Comparison of ENCODE assay signal across 8 cellular contexts in the genomic region with DNA sequence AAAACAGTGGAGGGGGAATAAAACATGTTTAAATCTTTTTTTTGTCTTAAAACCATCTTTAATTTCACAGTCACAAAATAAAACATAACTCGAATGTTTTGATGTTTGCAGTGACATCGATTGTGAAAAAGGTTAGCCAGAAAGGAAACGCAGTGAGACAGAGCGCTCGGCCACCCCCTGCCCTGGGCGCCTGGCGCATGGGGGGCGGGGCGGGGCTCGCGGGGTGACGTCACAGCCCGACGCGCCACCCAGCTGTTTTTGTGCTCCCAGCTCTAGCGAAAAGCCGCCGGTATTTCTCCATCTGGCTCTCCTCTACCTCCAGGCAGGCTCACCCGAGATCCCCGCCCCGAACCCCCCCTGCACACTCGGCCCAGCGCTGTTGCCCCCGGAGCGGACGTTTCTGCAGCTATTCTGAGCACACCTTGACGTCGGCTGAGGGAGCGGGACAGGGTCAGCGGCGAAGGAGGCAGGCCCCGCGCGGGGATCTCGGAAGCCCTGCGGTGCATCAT. TPM values are rescaled to one million over a fixed set of nuclear protein-coding genes. Genes with fewer than 3 reads are reported as not detected.
DNase-seq lines count a peak whose midpoint lies in the region; ATAC-seq and TF ChIP-seq lines count a peak whose summit lies in the region.

A gene (plus strand): TSS at position 255 of the 509 bp plus-strand sequence. CDS start 253 bp downstream, at position 508.

- peaks cover 7% of the 10 kb centered on the region; the same call in 1 of the 2 replicates for H3K36me3 ChIP-seq in Panc1 (ENCODE audit: control insufficient read depth, insufficient read depth, low read length)

- TF ChIP-seq CTCF in AG04450 (IDR thresholded peaks at IDR 0.05; ENCODE audit: low read depth, low read length) (no peak), Panc1 (IDR thresholded peaks at IDR 0.05) (no peak), fibroblast of mammary gland (conservative IDR thresholded peaks at IDR 0.05; ENCODE audit: control insufficient read depth, insufficient read depth, low read depth, low read length) (no peak)

- peak within 1 kb of the TSS; percentile 100 for H3K4me3 ChIP-seq in AG04450 (ENCODE audit: low read depth, low read length)
- peak within 1 kb of the TSS; percentile 72 to 85 for H3K4me3 ChIP-seq in Panc1 (ENCODE audit: low read depth in 2 of 2, low read length in 2 of 2)
- H3K4me3 ChIP-seq in fibroblast of mammary gland (ENCODE audit: control insufficient read depth, low read depth, low read length) = peak within 1 kb of the TSS; percentile 83

- no peaks in the 10 kb centered on the region; the same call in 1 of the 2 replicates for H3K4me1 ChIP-seq in Panc1 (ENCODE audit: control insufficient read depth, insufficient read depth, low read length)

- H3K27me3 Mint-ChIP-seq in activated T-helper 2 cell treated with anti-CD3 and anti-CD28 coated beads, Interferon-gamma antibody, Interleukin-2, Interleukin-4, amounts not matched to agents 10 μg/mL and 5 μg/mL and 100 μg/mL, durations not matched to agents 14 hours and 24 hours and 36 hours (ENCODE audit: low read depth) = peaks cover 21% of the 10 kb centered on the region
- H3K27me3 Mint-ChIP-seq in naive thymus-derived CD8-positive, alpha-beta T cell = no peaks in the 10 kb centered on the region

- H3K4me1 Mint-ChIP-seq in activated T-helper 2 cell treated with anti-CD3 and anti-CD28 coated beads, Interferon-gamma antibody, Interleukin-2, Interleukin-4, amounts not matched to agents 10 μg/mL and 5 μg/mL and 100 μg/mL, durations not matched to agents 14 hours and 24 hours and 36 hours (ENCODE audit: low read depth) = peaks cover 30% of the 10 kb centered on the region
- peaks cover 12 to 31% (median 27%) of the 10 kb centered on the region in 4 donors for H3K4me1 Mint-ChIP-seq in naive thymus-derived CD8-positive, alpha-beta T cell
- H3K4me1 Mint-ChIP-seq in stimulated activated effector memory CD8-positive, alpha-beta T cell treated with anti-CD3 and anti-CD28 coated beads, Interleukin-12 subunit alpha, Interleukin-12 subunit beta, amount 100 ng/mL, for 72 hours = peaks cover 35% of the 10 kb centered on the region

- intact Hi-C loops in Panc1 (cut with micrococcal nuclease; ENCODE audit: unreplicated experiment) = no loop called here
- intact Hi-C loops in activated T-helper 2 cell treated with anti-CD3 and anti-CD28 coated beads, Interferon-gamma antibody, Interleukin-2, Interleukin-4, amounts not matched to agents 10 μg/mL and 5 μg/mL and 100 μg/mL, durations not matched to agents 14 hours and 24 hours and 36 hours (cut with micrococcal nuclease) = loop anchor here (1.0 to 10.0 kb wide), 9 partner anchors 58 to 510 kb away; a partner anchor contains a TSS

- POLR2A ChIA-PET in AG04450 (lab: Yijun Ruan, JAX) = interaction anchor here (0.7 to 2.9 kb wide), 9 partner anchors 9 to 181 kb away, joined by 3 to 24 read pairs (median 4); no protein-coding TSS in a partner anchor
- POLR2A ChIA-PET in Panc1 (lab: Charles Lee) = interaction anchor here (0.6 to 1.0 kb wide), 4 partner anchors 15 to 437 kb away, joined by 3 to 11 read pairs (median 7); no protein-coding TSS in a partner anchor
- POLR2A ChIA-PET in naive thymus-derived CD8-positive, alpha-beta T cell (lab: Charles Lee) = interaction anchor here (0.6 to 2.2 kb wide), 7 partner anchors 12 to 511 kb away, joined by 3 to 5 read pairs (median 3); a partner anchor contains a TSS

- DNase-seq in AG04450 (ENCODE audit: low read depth, low spot score) (peak; percentile 61), Panc1 (ENCODE audit: low read depth, low spot score) (no peak), fibroblast of mammary gland (ENCODE audit: low read depth) (peak; percentile 77)
- DNase-seq in activated T-helper 2 cell treated with anti-CD3 and anti-CD28 coated beads, Interferon-gamma antibody, Interleukin-2, Interleukin-4, amounts not matched to agents 10 μg/mL and 5 μg/mL and 100 μg/mL, durations not matched to agents 14 hours and 24 hours and 36 hours (ENCODE audit: low spot score) = peak; percentile 63
- DNase-seq in naive thymus-derived CD8-positive, alpha-beta T cell = peak; percentile 73 to 91 (median 84)
- peak; percentile 69 to 84 for DNase-seq in stimulated activated effector memory CD8-positive, alpha-beta T cell treated with anti-CD3 and anti-CD28 coated beads, Interleukin-12 subunit alpha, Interleukin-12 subunit beta, amount 100 ng/mL, for 72 hours (ENCODE audit: low spot score in 2 of 2)

- H3K27me3 ChIP-seq in AG04450 (ENCODE audit: control insufficient read depth, insufficient read depth, low read length) (no peaks in the 10 kb centered on the region), Panc1 (ENCODE audit: control insufficient read depth, insufficient read depth, low read length) (no peaks in the 10 kb centered on the region)

- H3K27ac ChIP-seq in AG04450 (ENCODE audit: low read depth, low read length) (peak within 1 kb of the TSS; percentile 100), Panc1 (ENCODE audit: low read length) (peak within 1 kb of the TSS; percentile 82)

- CTCF ChIA-PET in AG04450 (lab: Charles Lee) = interaction anchor here (1.0 to 4.4 kb wide), 2 partner anchors 23 to 60 kb away, joined by 3 to 36 read pairs; no protein-coding TSS in a partner anchor
- CTCF ChIA-PET in Panc1 (lab: Charles Lee) = no interaction called here

- ATAC-seq in GM19035 (IDR thresholded peaks at IDR 0.05; ENCODE audit: unreplicated experiment) (peak; percentile 74), HG03565 (IDR thresholded peaks at IDR 0.05; ENCODE audit: unreplicated experiment) (peak; percentile 23), Panc1 (peak; percentile 91)
- peak; percentile 68 to 71 for ATAC-seq in naive thymus-derived CD8-positive, alpha-beta T cell
- ATAC-seq in stimulated activated effector memory CD8-positive, alpha-beta T cell treated with anti-CD3 and anti-CD28 coated beads, Interleukin-12 subunit alpha, Interleukin-12 subunit beta, amount 100 ng/mL, for 72 hours = peak; percentile 76

- no peaks in the 10 kb centered on the region for H3K36me3 Mint-ChIP-seq in activated T-helper 2 cell treated with anti-CD3 and anti-CD28 coated beads, Interferon-gamma antibody, Interleukin-2, Interleukin-4, amounts not matched to agents 10 μg/mL and 5 μg/mL and 100 μg/mL, durations not matched to agents 14 hours and 24 hours and 36 hours (ENCODE audit: low read depth)
- peaks cover 0 to 1% (median 0%) of the 10 kb centered on the region in 3 donors for H3K36me3 Mint-ChIP-seq in naive thymus-derived CD8-positive, alpha-beta T cell
- H3K36me3 Mint-ChIP-seq in stimulated activated effector memory CD8-positive, alpha-beta T cell treated with anti-CD3 and anti-CD28 coated beads, Interleukin-12 subunit alpha, Interleukin-12 subunit beta, amount 100 ng/mL, for 72 hours = peaks cover 57% of the 10 kb centered on the region

- no TSS peak for BruUV-seq in Panc1 (replicated peaks; lab: Mats Ljungman, UMichigan)

- H3K27ac Mint-ChIP-seq in activated T-helper 2 cell treated with anti-CD3 and anti-CD28 coated beads, Interferon-gamma antibody, Interleukin-2, Interleukin-4, amounts not matched to agents 10 μg/mL and 5 μg/mL and 100 μg/mL, durations not matched to agents 14 hours and 24 hours and 36 hours = peak within 1 kb of the TSS; percentile 93
- H3K27ac Mint-ChIP-seq in naive thymus-derived CD8-positive, alpha-beta T cell = peak within 1 kb of the TSS; percentile 94 to 99 (median 96)
- peak within 1 kb of the TSS; percentile 99 for H3K27ac Mint-ChIP-seq in stimulated activated effector memory CD8-positive, alpha-beta T cell treated with anti-CD3 and anti-CD28 coated beads, Interleukin-12 subunit alpha, Interleukin-12 subunit beta, amount 100 ng/mL, for 72 hours

- in situ Hi-C loops in Panc1 (cut with HindIII; ENCODE audit: low pct_unique_long_range_greater_than_20kb, low sequenced_read_pairs) = no loop called here

- H3K4me3 Mint-ChIP-seq in activated T-helper 2 cell treated with anti-CD3 and anti-CD28 coated beads, Interferon-gamma antibody, Interleukin-2, Interleukin-4, amounts not matched to agents 10 μg/mL and 5 μg/mL and 100 μg/mL, durations not matched to agents 14 hours and 24 hours and 36 hours (ENCODE audit: low read depth) = peak within 1 kb of the TSS; percentile 91
- H3K4me3 Mint-ChIP-seq in naive thymus-derived CD8-positive, alpha-beta T cell = peak within 1 kb of the TSS; percentile 90 to 99 (median 94)
- H3K4me3 Mint-ChIP-seq in stimulated activated effector memory CD8-positive, alpha-beta T cell treated with anti-CD3 and anti-CD28 coated beads, Interleukin-12 subunit alpha, Interleukin-12 subunit beta, amount 100 ng/mL, for 72 hours = peak within 1 kb of the TSS; percentile 92

- H3K9me3 ChIP-seq in AG04450 (ENCODE audit: control insufficient read depth, insufficient read depth, low read length) = no peaks in the 10 kb centered on the region; the same call in 1 of the 2 replicates
- H3K9me3 ChIP-seq in Panc1 (ENCODE audit: control insufficient read depth, insufficient read depth, low read depth, low read length) = no peaks in the 10 kb centered on the region

- H3K9me3 Mint-ChIP-seq in activated T-helper 2 cell treated with anti-CD3 and anti-CD28 coated beads, Interferon-gamma antibody, Interleukin-2, Interleukin-4, amounts not matched to agents 10 μg/mL and 5 μg/mL and 100 μg/mL, durations not matched to agents 14 hours and 24 hours and 36 hours = no peaks in the 10 kb centered on the region
- H3K9me3 Mint-ChIP-seq in naive thymus-derived CD8-positive, alpha-beta T cell = no peaks in the 10 kb centered on the region
- H3K9me3 Mint-ChIP-seq in stimulated activated effector memory CD8-positive, alpha-beta T cell treated with anti-CD3 and anti-CD28 coated beads, Interleukin-12 subunit alpha, Interleukin-12 subunit beta, amount 100 ng/mL, for 72 hours = no peaks in the 10 kb centered on the region

RNA-seq across cellular contexts. Expression of the gene that starts here (rescaled TPM):
- polyA plus RNA-seq in AG04450 (2011; rRNA removed) = 181 and 196 TPM in 2 replicates
- 108 and 117 TPM in 2 replicates for polyA minus RNA-seq in AG04450 (2011; rRNA and poly(A)+ RNA removed)
- total RNA-seq in Panc1 (2021; ENCODE audit: unreplicated experiment) = 24.1 TPM
- polyA plus RNA-seq in Panc1 (2012; ENCODE audit: insufficient read length) = 30.0 TPM
- total RNA-seq in activated T-helper 2 cell treated with anti-CD3 and anti-CD28 coated beads, Interferon-gamma antibody, Interleukin-2, Interleukin-4, amounts not matched to agents 10 μg/mL and 5 μg/mL and 100 μg/mL, durations not matched to agents 14 hours and 24 hours and 36 hours = 4.0 and 5.2 TPM in 2 replicates
- 10 to 100 TPM; 55.5 to 56.1 TPM for total RNA-seq in naive thymus-derived CD8-positive, alpha-beta T cell
- 10 to 100 TPM; 10.0 to 35.3 (median 12.2) TPM for polyA plus RNA-seq in naive thymus-derived CD8-positive, alpha-beta T cell

Comparison
In these comparisons a context has a peak if more than half of its experiments do, and no peak if none do; other contexts are left out.
1. ATAC-seq: peak in every context shown above with its lines; median percentile 91 in Panc1; 76 in stimulated activated effector memory CD8-positive, alpha-beta T cell treated with anti-CD3 and anti-CD28 coated beads, Interleukin-12 subunit alpha, Interleukin-12 subunit beta, amount 100 ng/mL, for 72 hours; 74 in GM19035; 70 in naive thymus-derived CD8-positive, alpha-beta T cell; 23 in HG03565.